ENCODE assay signal across 13 cellular contexts in genomic region chr4:2301221-2301642, GRCh38.
"Had no signal": no experiment of that assay in that cellular context is flagged by ENCODE, and none has a peak within 500 bp of the region (broad histone marks: within the 10 kb centered on the region; RNA-seq: fewer than 3 reads in every experiment).

No MANE protein-coding gene starts in this region.

- H3K27ac ChIP-seq: SK-N-MC, uterus, WERI-Rb-1 had no signal

- H3K36me3 ChIP-seq: uterus, WERI-Rb-1 had no signal

- DNase-seq: activated CD4-positive, alpha-beta T cell treated with anti-CD3 and anti-CD28 coated beads, Interleukin-2, amount 10 ng/mL, durations not matched to agents 24 days and 14 days; activated naive CD4-positive, alpha-beta T cell treated with anti-CD3 and anti-CD28 coated beads, Interleukin-2, amount 10 ng/mL, durations not matched to agents 7 days and 5 days; dermis blood vessel endothelial cell; hypothalamus; immature natural killer cell; left cardiac atrium; naive thymus-derived CD4-positive, alpha-beta T cell; nucleus accumbens; stimulated activated CD4-positive, alpha-beta T cell treated with anti-CD3 and anti-CD28 coated beads, Interleukin-4, amount 100 ng/mL, for 24 hours; T-cell; uterus; WERI-Rb-1 had no signal

- H3K27me3 ChIP-seq: uterus had no signal

- H3K9me3 ChIP-seq: uterus had no signal

- H3K4me1 ChIP-seq: uterus had no signal

- ATAC-seq: left cardiac atrium; naive thymus-derived CD4-positive, alpha-beta T cell; T-cell had no signal

- H3K4me3 ChIP-seq: SK-N-MC, uterus had no signal
